ENCODE assay signal across 13 cellular contexts in the genomic region with DNA sequence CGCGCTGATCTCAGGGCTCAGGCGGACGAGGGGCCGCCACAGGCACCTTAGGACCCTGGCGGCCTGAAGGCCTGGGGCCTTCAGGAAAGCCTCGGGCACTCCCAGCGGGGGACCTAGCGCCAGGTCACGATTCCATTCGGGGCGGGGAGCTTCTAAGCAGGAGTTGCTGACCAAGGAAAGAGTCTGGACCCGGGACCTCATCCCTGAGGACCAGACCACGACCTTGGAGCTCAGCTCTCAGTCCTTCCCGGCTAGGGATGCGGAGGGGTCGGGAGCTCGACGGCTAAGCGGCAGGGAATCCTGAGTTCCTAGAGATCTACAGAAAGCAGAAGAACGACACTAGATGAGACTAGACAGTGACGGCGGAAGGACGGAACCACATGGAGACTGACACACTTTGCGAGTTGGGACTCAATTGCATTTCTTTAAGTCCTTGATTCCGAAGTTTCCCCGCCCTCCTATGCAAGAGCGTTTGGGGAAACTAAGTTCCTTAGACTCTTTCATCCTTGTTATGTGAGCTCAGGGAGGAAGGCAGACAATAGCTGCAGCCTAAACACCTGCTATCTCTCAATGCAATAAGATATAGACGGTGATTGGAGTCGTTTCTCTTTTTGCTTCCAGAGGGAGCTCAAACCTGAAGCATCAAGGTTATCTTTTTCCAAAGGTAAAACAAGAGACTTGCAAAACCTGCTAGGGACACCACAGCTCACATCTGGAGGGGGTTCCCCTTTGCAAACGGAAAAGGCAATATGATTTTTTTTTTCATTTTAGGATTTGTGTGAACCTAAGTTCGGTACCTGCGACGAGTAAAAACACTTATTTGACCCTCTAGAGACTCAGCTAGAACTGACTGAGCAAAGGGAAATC. TPM values are rescaled to one million over a fixed set of nuclear protein-coding genes. Genes with fewer than 3 reads are reported as not detected.
A peak's percentile ranks its signal among the peaks of the same experiment; 100 is the strongest.
DNase-seq lines count a peak whose midpoint lies in the region; ATAC-seq and TF ChIP-seq lines count a peak whose summit lies in the region.
"Had no signal": no experiment of that assay in that cellular context is flagged by ENCODE, and none has a peak within 500 bp of the region (broad histone marks: within the 10 kb centered on the region; RNA-seq: fewer than 3 reads in every experiment).

No MANE protein-coding gene starts in this region.

- no peak for ATAC-seq in activated CD4-positive, alpha-beta T cell treated with anti-CD3 and anti-CD28 coated beads for 36 hours
- ATAC-seq in WTC11 = peak; percentile 27
- ATAC-seq in gastrocnemius medialis = no peak
- no peak for ATAC-seq in left lobe of liver

- peaks cover 24% of the 10 kb centered on the region for H3K4me1 Mint-ChIP-seq in activated CD4-positive, alpha-beta T cell treated with anti-CD3 and anti-CD28 coated beads for 36 hours
- peaks cover 47% of the 10 kb centered on the region for H3K4me1 Mint-ChIP-seq in WTC11

- no peaks in the 10 kb centered on the region for H3K36me3 Mint-ChIP-seq in activated CD4-positive, alpha-beta T cell treated with anti-CD3 and anti-CD28 coated beads for 36 hours (ENCODE audit: low read depth)
- no peaks in the 10 kb centered on the region for H3K36me3 Mint-ChIP-seq in WTC11

- H3K27ac ChIP-seq in iPS-18a (ENCODE audit: low read length) (no peak overlapping the region), gastrocnemius medialis (no peak overlapping the region)
- H3K27ac ChIP-seq: foreskin keratinocyte had no signal

- intact Hi-C loops in activated CD4-positive, alpha-beta T cell treated with anti-CD3 and anti-CD28 coated beads for 36 hours (cut with DNase I, micrococcal nuclease) = loop anchor here (5.0 to 10.0 kb wide), 2 partner anchors 36 to 1043 kb away; a partner anchor contains a TSS
- intact Hi-C loops in gastrocnemius medialis (cut with DNase I; ENCODE audit: low total_unique reads) = no loop called here

- no peak overlapping the region for H3K4me3 Mint-ChIP-seq in activated CD4-positive, alpha-beta T cell treated with anti-CD3 and anti-CD28 coated beads for 36 hours
- peak overlapping the region; percentile 69 for H3K4me3 Mint-ChIP-seq in WTC11

- H3K27me3 ChIP-seq in iPS-18a (ENCODE audit: control insufficient read depth, insufficient read depth, low read length) = peaks cover 96% of the 10 kb centered on the region
- H3K27me3 ChIP-seq in gastrocnemius medialis = peaks cover 70 to 92% (median 87%) of the 10 kb centered on the region in 3 donors

- peak overlapping the region; percentile 55 for H3K4me3 ChIP-seq in iPS-18a (ENCODE audit: low read length)
- peak overlapping the region in 3 of 4 donors; percentile 6 to 19 (median 19) for H3K4me3 ChIP-seq in gastrocnemius medialis

- TF ChIP-seq POLR2A in gastrocnemius medialis (IDR thresholded peaks at IDR 0.05) = no peak

- no peak overlapping the region for H3K27ac Mint-ChIP-seq in activated CD4-positive, alpha-beta T cell treated with anti-CD3 and anti-CD28 coated beads for 36 hours
- H3K27ac Mint-ChIP-seq in WTC11 = no peak overlapping the region

- peaks cover 73% of the 10 kb centered on the region for H3K27me3 Mint-ChIP-seq in activated CD4-positive, alpha-beta T cell treated with anti-CD3 and anti-CD28 coated beads for 36 hours
- peaks cover 11% of the 10 kb centered on the region for H3K27me3 Mint-ChIP-seq in WTC11 (ENCODE audit: low read depth)

- peaks cover 34% of the 10 kb centered on the region for H3K4me1 ChIP-seq in iPS-18a (ENCODE audit: control insufficient read depth, low read depth, low read length)
- H3K4me1 ChIP-seq in gastrocnemius medialis = peaks cover 0 to 14% of the 10 kb centered on the region in 2 donors
- H3K4me1 ChIP-seq: foreskin keratinocyte had no signal

- POLR2A ChIA-PET in activated CD4-positive, alpha-beta T cell treated with anti-CD3 and anti-CD28 coated beads for 36 hours (lab: Charles Lee) = no interaction called here
- POLR2A ChIA-PET in WTC11 (lab: Charles Lee) = interaction anchor here (1.1 kb wide), 2 partner anchors 27 to 36 kb away, joined by 3 read pairs; no protein-coding TSS in a partner anchor

- no peak overlapping the region for H3K9ac ChIP-seq in iPS-18a (ENCODE audit: low read length)

- TF ChIP-seq CTCF in WTC11 (IDR thresholded peaks at IDR 0.05) (no peak), gastrocnemius medialis (IDR thresholded peaks at IDR 0.05 in 4 of 5, conservative IDR thresholded peaks at IDR 0.05 in 1 of 5) (no peak)

- in situ Hi-C loops in gastrocnemius medialis (cut with MboI; ENCODE audit: low sequenced_read_pairs in 4 of 4) = no loop called here

- DNase-seq in activated CD4-positive, alpha-beta T cell treated with anti-CD3 and anti-CD28 coated beads for 36 hours = peak; percentile 10
- no peak for DNase-seq in activated CD4-positive, alpha-beta T cell treated with anti-CD3 and anti-CD28 coated beads for 1 hour
- DNase-seq in WTC11 (ENCODE audit: low spot score) (peak; percentile 66), gastrocnemius medialis (no peak), 8988T (no peak), epidermal melanocyte (ENCODE audit: insufficient read length, low spot score) (no peak), left lobe of liver (ENCODE audit: low spot score) (no peak)
- DNase-seq: activated CD4-positive, alpha-beta T cell treated with anti-CD3 and anti-CD28 coated beads for 4 hours; foreskin keratinocyte; IMR-90; NCI-H2171; stimulated activated CD4-positive, alpha-beta T cell treated with anti-CD3 and anti-CD28 coated beads, Interleukin-4, amount 100 ng/mL, for 24 hours had no signal

- CTCF ChIA-PET in activated CD4-positive, alpha-beta T cell treated with anti-CD3 and anti-CD28 coated beads for 36 hours (lab: Charles Lee) = interaction anchor here (1.1 to 1.3 kb wide), 2 partner anchors 12 to 15 kb away, joined by 3 to 7 read pairs; a partner anchor contains a TSS
- CTCF ChIA-PET in WTC11 (lab: Charles Lee) = interaction anchor here (0.6 to 3.6 kb wide), 8 partner anchors 13 to 685 kb away, joined by 3 to 15 read pairs (median 4); no protein-coding TSS in a partner anchor

- H3K9me3 Mint-ChIP-seq in activated CD4-positive, alpha-beta T cell treated with anti-CD3 and anti-CD28 coated beads for 36 hours (ENCODE audit: low read depth) = peaks cover 1% of the 10 kb centered on the region
- H3K9me3 Mint-ChIP-seq in WTC11 = no peaks in the 10 kb centered on the region

- no peaks in the 10 kb centered on the region for H3K36me3 ChIP-seq in iPS-18a (ENCODE audit: control insufficient read depth, low read depth, low read length)
- H3K36me3 ChIP-seq in gastrocnemius medialis = no peaks in the 10 kb centered on the region

- H3K9me3 ChIP-seq in iPS-18a (ENCODE audit: control insufficient read depth, low read depth, low read length) (no peaks in the 10 kb centered on the region), gastrocnemius medialis (no peaks in the 10 kb centered on the region)

TF ChIP-seq in WTC11, 78 proteins besides CTCF, POLR2A, EP300 and RAD21:
- TF ChIP-seq, protein P1, sequence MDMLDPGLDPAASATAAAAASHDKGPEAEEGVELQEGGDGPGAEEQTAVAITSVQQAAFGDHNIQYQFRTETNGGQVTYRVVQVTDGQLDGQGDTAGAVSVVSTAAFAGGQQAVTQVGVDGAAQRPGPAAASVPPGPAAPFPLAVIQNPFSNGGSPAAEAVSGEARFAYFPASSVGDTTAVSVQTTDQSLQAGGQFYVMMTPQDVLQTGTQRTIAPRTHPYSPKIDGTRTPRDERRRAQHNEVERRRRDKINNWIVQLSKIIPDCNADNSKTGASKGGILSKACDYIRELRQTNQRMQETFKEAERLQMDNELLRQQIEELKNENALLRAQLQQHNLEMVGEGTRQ (CRISPR knock-in tag; IDR thresholded peaks at IDR 0.05) = no peak

RNA-seq across cellular contexts. Expression of a gene that starts 9.7 kb away (rescaled TPM):
- total RNA-seq in activated CD4-positive, alpha-beta T cell treated with anti-CD3 and anti-CD28 coated beads for 36 hours = not detected
- 0.76 to 1.7 TPM (median 1.5 TPM) in 3 replicates for total RNA-seq in WTC11 (2021)
- under 1 TPM in 2 of 4 donors, not detected in 2; 0.13 to 0.85 TPM for total RNA-seq in gastrocnemius medialis
- total RNA-seq in left lobe of liver = 1.8 TPM
- total RNA-seq: foreskin keratinocyte had no signal

RNA-seq across cellular contexts. Expression of a gene that starts 11.7 kb away (rescaled TPM):
- total RNA-seq in activated CD4-positive, alpha-beta T cell treated with anti-CD3 and anti-CD28 coated beads for 36 hours = not detected
- total RNA-seq in WTC11 (2021) (0.18 to 0.34 TPM (median 0.31 TPM) in 3 replicates), gastrocnemius medialis (under 1 TPM in 2 of 4 donors, not detected in 2; 0.36 to 0.55 TPM), left lobe of liver (10.2 TPM)
- total RNA-seq: foreskin keratinocyte had no signal

Comparison
In these comparisons a context has a peak if more than half of its experiments do, and no peak if none do; other contexts are left out.
1. DNase-seq: peak in activated CD4-positive, alpha-beta T cell treated with anti-CD3 and anti-CD28 coated beads for 36 hours (single experiment) and WTC11 (single experiment); none in activated CD4-positive, alpha-beta T cell treated with anti-CD3 and anti-CD28 coated beads for 1 hour (single experiment), gastrocnemius medialis (0 of 2), 8988T (single experiment), epidermal melanocyte (single experiment) and left lobe of liver (single experiment).